In the genomic region with DNA sequence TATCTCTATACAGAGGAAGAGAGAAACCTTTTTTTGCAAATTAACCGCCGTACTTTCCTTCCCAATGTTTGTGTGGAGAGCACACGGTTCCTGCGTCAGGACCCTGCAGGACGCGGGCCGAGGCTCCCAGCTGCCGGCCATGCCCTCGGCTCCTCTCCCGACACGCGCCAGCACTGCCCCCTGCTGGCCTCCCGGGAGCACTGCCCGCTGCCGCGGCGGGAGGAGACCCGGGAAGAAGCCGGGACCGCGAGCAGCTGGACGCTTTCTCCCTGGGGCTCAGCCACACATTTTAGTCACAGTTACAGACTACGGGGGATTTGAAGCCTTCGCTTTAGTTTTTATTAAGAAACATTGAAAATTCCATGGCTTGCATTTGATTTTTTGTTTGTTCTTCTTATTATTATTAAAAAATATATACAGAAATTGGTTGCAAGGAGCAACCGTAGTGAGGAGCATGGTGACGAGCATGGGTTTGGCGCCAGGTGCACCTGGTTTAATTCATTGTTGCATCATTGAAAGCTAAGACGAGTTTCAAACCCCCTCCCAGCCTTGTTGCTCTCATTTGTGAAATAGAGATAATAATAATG, we compare ENCODE assay signal across 8 cellular contexts.
A peak's percentile ranks its signal among the peaks of the same experiment; 100 is the strongest.
DNase-seq lines count a peak whose midpoint lies in the region; ATAC-seq lines count a peak whose summit lies in the region.

No MANE protein-coding gene starts in this region.

- H3K4me3 ChIP-seq in mesenchymal stem cell (ENCODE audit: insufficient read depth in 1 of 2, low read depth in 1 of 2, low read length in 2 of 2) = no peak overlapping the region

- peak overlapping the region; percentile 51 for H3K9ac ChIP-seq in mesenchymal stem cell (ENCODE audit: low read length)

- no peak overlapping the region for H3K27ac Mint-ChIP-seq in activated CD4-positive, alpha-beta T cell treated with anti-CD3 and anti-CD28 coated beads, Interleukin-2, amount 10 ng/mL, durations not matched to agents 7 days and 5 days

- no peak overlapping the region for H4K8ac ChIP-seq in mesenchymal stem cell (ENCODE audit: low read length)

- H3K23ac ChIP-seq in mesenchymal stem cell (ENCODE audit: low read length in 2 of 2) = no peak overlapping the region

- CTCF ChIA-PET in activated CD4-positive, alpha-beta T cell treated with anti-CD3 and anti-CD28 coated beads, Interleukin-2, amount 10 ng/mL, durations not matched to agents 7 days and 5 days (lab: Charles Lee) = interaction anchor here (0.5 to 1.1 kb wide), 2 partner anchors 836 to 848 kb away, joined by 3 read pairs; no protein-coding TSS in a partner anchor

- no peaks in the 10 kb centered on the region for H3K36me3 Mint-ChIP-seq in activated CD4-positive, alpha-beta T cell treated with anti-CD3 and anti-CD28 coated beads, Interleukin-2, amount 10 ng/mL, durations not matched to agents 7 days and 5 days (ENCODE audit: low read depth)

- no peak overlapping the region for H3K14ac ChIP-seq in mesenchymal stem cell (ENCODE audit: low read length in 2 of 2)

- H3K36me3 ChIP-seq in mesenchymal stem cell (ENCODE audit: control insufficient read depth in 1 of 2, insufficient read depth in 2 of 2, low read depth in 1 of 2, low read length in 2 of 2) = no peaks in the 10 kb centered on the region

- POLR2A ChIA-PET in activated CD4-positive, alpha-beta T cell treated with anti-CD3 and anti-CD28 coated beads, Interleukin-2, amount 10 ng/mL, durations not matched to agents 7 days and 5 days (lab: Charles Lee) = no interaction called here

- H3K4me2 ChIP-seq in mesenchymal stem cell (ENCODE audit: low read length, poor library complexity, severe bottlenecking) = no peak overlapping the region

- H3K79me1 ChIP-seq in mesenchymal stem cell (replicated peaks; ENCODE audit: low read length, poor library complexity, severe bottlenecking) = no peaks in the 10 kb centered on the region

- peaks cover 2% of the 10 kb centered on the region for H3K9me3 Mint-ChIP-seq in activated CD4-positive, alpha-beta T cell treated with anti-CD3 and anti-CD28 coated beads, Interleukin-2, amount 10 ng/mL, durations not matched to agents 7 days and 5 days

- H3K27me3 ChIP-seq in mesenchymal stem cell (ENCODE audit: control insufficient read depth in 1 of 2, insufficient read depth in 1 of 2, low read length in 2 of 2) = peaks cover 0 to 9% of the 10 kb centered on the region in 2 experiments

- no peak overlapping the region for H2AK5ac ChIP-seq in mesenchymal stem cell (ENCODE audit: low read length, severe bottlenecking)

- no peak overlapping the region for H2BK5ac ChIP-seq in mesenchymal stem cell (ENCODE audit: low read depth, low read length, poor library complexity, severe bottlenecking)

- peak; percentile 72 for ATAC-seq in GM18517 (IDR thresholded peaks at IDR 0.05; ENCODE audit: unreplicated experiment)
- ATAC-seq in HG03045 (IDR thresholded peaks at IDR 0.05; ENCODE audit: unreplicated experiment) = peak; percentile 83

- H3K18ac ChIP-seq in mesenchymal stem cell (ENCODE audit: low read depth in 1 of 2, low read length in 2 of 2) = no peak overlapping the region

- H2BK12ac ChIP-seq in mesenchymal stem cell (ENCODE audit: low read length in 2 of 2) = no peak overlapping the region

- H4K91ac ChIP-seq in mesenchymal stem cell (ENCODE audit: low read length) = no peak overlapping the region

- WGBS in mesenchymal stem cell = 9% methylated on average over 24 of the region's 28 CpGs

- H2BK15ac ChIP-seq in mesenchymal stem cell (ENCODE audit: low read depth, poor library complexity, severe bottlenecking) = no peak overlapping the region

- H3K4me3 Mint-ChIP-seq in activated CD4-positive, alpha-beta T cell treated with anti-CD3 and anti-CD28 coated beads, Interleukin-2, amount 10 ng/mL, durations not matched to agents 7 days and 5 days = no peak overlapping the region

- DNase-seq in ACHN (peak; percentile 47), NCI-H2196 (lab: John Stamatoyannopoulos, UW; ENCODE audit: unreplicated experiment) (peak; percentile 73), mesenchymal stem cell (peak; percentile 1)
- DNase-seq in activated CD4-positive, alpha-beta T cell treated with anti-CD3 and anti-CD28 coated beads, Interleukin-2, amount 10 ng/mL, durations not matched to agents 7 days and 5 days = peak; percentile 58
- DNase-seq in effector CD8-positive, alpha-beta T cell (lab: John Stamatoyannopoulos, UW) = peak; percentile 14
- peak; percentile 55 to 58 for DNase-seq in stimulated activated CD8-positive, alpha-beta memory T cell treated with anti-CD3 and anti-CD28 coated beads, Interleukin-2, amount 100 ng/mL, for 48 hours (ENCODE audit: low read depth in 2 of 2)

- H3K4me1 Mint-ChIP-seq in activated CD4-positive, alpha-beta T cell treated with anti-CD3 and anti-CD28 coated beads, Interleukin-2, amount 10 ng/mL, durations not matched to agents 7 days and 5 days = no peaks in the 10 kb centered on the region

- H2BK120ac ChIP-seq in mesenchymal stem cell (ENCODE audit: low read depth, low read length) = no peak overlapping the region

- no peak overlapping the region for H3K4ac ChIP-seq in mesenchymal stem cell (ENCODE audit: low read depth in 1 of 2, low read length in 2 of 2)

- H3K4me1 ChIP-seq in mesenchymal stem cell (ENCODE audit: control insufficient read depth, insufficient read depth, low read depth, low read length) = peaks cover 2% of the 10 kb centered on the region

- H3K27me3 Mint-ChIP-seq in activated CD4-positive, alpha-beta T cell treated with anti-CD3 and anti-CD28 coated beads, Interleukin-2, amount 10 ng/mL, durations not matched to agents 7 days and 5 days = peaks cover 2% of the 10 kb centered on the region

- H3K9me3 ChIP-seq in mesenchymal stem cell (ENCODE audit: control insufficient read depth, low read length) = no peaks in the 10 kb centered on the region

- no peak overlapping the region for H2AFZ ChIP-seq in mesenchymal stem cell (ENCODE audit: low read depth, low read length)

- in situ Hi-C loops in ACHN (cut with HindIII; ENCODE audit: low pct_ligation_motif_present, low pct_unique_long_range_greater_than_20kb, low sequenced_read_pairs) = no loop called here

- no peak overlapping the region for H3K27ac ChIP-seq in mesenchymal stem cell (ENCODE audit: low read length, poor library complexity, severe bottlenecking)

Comparison
In these comparisons a context has a peak if more than half of its experiments do, and no peak if none do; other contexts are left out.
1. DNase-seq: peak in every context shown above with its lines; median percentile 73 in NCI-H2196; 58 in activated CD4-positive, alpha-beta T cell treated with anti-CD3 and anti-CD28 coated beads, Interleukin-2, amount 10 ng/mL, durations not matched to agents 7 days and 5 days; 56 in stimulated activated CD8-positive, alpha-beta memory T cell treated with anti-CD3 and anti-CD28 coated beads, Interleukin-2, amount 100 ng/mL, for 48 hours; 47 in ACHN; 14 in effector CD8-positive, alpha-beta T cell; 1 in mesenchymal stem cell.